ENCODE assay signal across 7 cellular contexts in genomic region chr6:7590918-7591302, GRCh38. TPM values are rescaled to one million over a fixed set of nuclear protein-coding genes. Genes with fewer than 3 reads are reported as not detected.
A peak's percentile ranks its signal among the peaks of the same experiment; 100 is the strongest.
DNase-seq lines count a peak whose midpoint lies in the region; ATAC-seq and TF ChIP-seq lines count a peak whose summit lies in the region.

No MANE protein-coding gene starts in this region.

- intact Hi-C loops in natural killer cell (cut with micrococcal nuclease) = loop anchor here (1.0 kb wide), 1 partner anchor 202 kb away; the partner anchor contains the start of genes CAGE1 and RIOK1

- H3K9me3 Mint-ChIP-seq in natural killer cell = no peaks in the 10 kb centered on the region

- ATAC-seq in RWPE2 (ENCODE audit: low read depth) = no peak
- no peak for ATAC-seq in natural killer cell
- no peak for ATAC-seq in HG03432 (IDR thresholded peaks at IDR 0.05; ENCODE audit: unreplicated experiment)
- no peak for ATAC-seq in GM21723 (IDR thresholded peaks at IDR 0.05; ENCODE audit: unreplicated experiment)
- ATAC-seq in HG03097 (IDR thresholded peaks at IDR 0.05; ENCODE audit: low FRiP score, unreplicated experiment) = no peak

- H3K4me3 Mint-ChIP-seq in natural killer cell = peak overlapping the region; percentile 99

- H3K9me3 ChIP-seq in RWPE2 (ENCODE audit: severe bottlenecking) = no peaks in the 10 kb centered on the region

- H3K4me1 Mint-ChIP-seq in natural killer cell = peaks cover 38 to 41% of the 10 kb centered on the region in 2 donors

- H3K4me1 ChIP-seq in RWPE2 (ENCODE audit: insufficient read depth, poor library complexity, severe bottlenecking) = peaks cover 30% of the 10 kb centered on the region

- DNase-seq in H7 (peak; percentile 26), RWPE2 (ENCODE audit: low spot score) (no peak), epithelial cell of esophagus (ENCODE audit: low read depth) (peak; percentile 49), natural killer cell (no peak)

- H3K4me3 ChIP-seq in H7 (ENCODE audit: insufficient read depth, low read depth, low read length) = peak overlapping the region; percentile 87
- peak overlapping the region; percentile 74 for H3K4me3 ChIP-seq in RWPE2 (ENCODE audit: severe bottlenecking)
- peak overlapping the region; percentile 69 for H3K4me3 ChIP-seq in epithelial cell of esophagus (ENCODE audit: low read length)

- H3K27ac ChIP-seq in RWPE2 (ENCODE audit: poor library complexity, severe bottlenecking) = peak overlapping the region; percentile 37

- peaks cover 9% of the 10 kb centered on the region for H3K36me3 ChIP-seq in H7 (replicated peaks; ENCODE audit: control insufficient read depth, insufficient read depth, low read length)
- H3K36me3 ChIP-seq in RWPE2 (ENCODE audit: low read depth) = peaks cover 35% of the 10 kb centered on the region

- TF ChIP-seq CTCF in RWPE2 (IDR thresholded peaks at IDR 0.05; ENCODE audit: poor library complexity, severe bottlenecking) (no peak), epithelial cell of esophagus (IDR thresholded peaks at IDR 0.05; ENCODE audit: insufficient read depth, low read depth, low read length, missing control alignments) (no peak), natural killer cell (IDR thresholded peaks at IDR 0.05) (no peak)

- H3K27me3 ChIP-seq in H7 (ENCODE audit: control insufficient read depth, insufficient read depth, low read length) (no peaks in the 10 kb centered on the region), RWPE2 (ENCODE audit: insufficient read depth, poor library complexity, severe bottlenecking) (no peaks in the 10 kb centered on the region)

- H3K27ac Mint-ChIP-seq in natural killer cell = peak overlapping the region; percentile 75 to 97

- no peaks in the 10 kb centered on the region for H3K36me3 Mint-ChIP-seq in natural killer cell

- H3K27me3 Mint-ChIP-seq in natural killer cell (ENCODE audit: low read depth in 2 of 2) = no peaks in the 10 kb centered on the region

RNA-seq across cellular contexts. Expression of gene SNRNP48, which starts 0.9 kb away (rescaled TPM):
- total RNA-seq in H7 (2014; rRNA removed; shearing (Covaris generic)) = 12.2 and 18.9 TPM in 2 replicates
- total RNA-seq in natural killer cell = 10 to 100 TPM; 12.3 to 17.0 (median 14.0) TPM

RNA-seq across cellular contexts. Expression of gene DSP, which starts 49.4 kb away (rescaled TPM):
- 33.9 and 58.0 TPM in 2 replicates for total RNA-seq in H7 (2014; rRNA removed; shearing (Covaris generic))
- under 1 TPM in 2 of 3 donors, not detected in 1; 0.05 to 0.26 TPM for total RNA-seq in natural killer cell

Comparison
In these comparisons a context has a peak if more than half of its experiments do, and no peak if none do; other contexts are left out.
1. DNase-seq: peak in H7 (single experiment) and epithelial cell of esophagus (single experiment); none in RWPE2 (single experiment) and natural killer cell (single experiment).
2. RNA of gene DSP, which starts 49.4 kb away (total RNA-seq): 33.9 to 58.0 TPM in H7; 0.05 to 0.26 TPM in natural killer cell; every median in the first group is over 10 times any median in the second.
3. Peak in every context shown above with its lines, with median percentiles within 50 percentile points of each other: H3K4me3 ChIP-seq.